25 cellular contexts compared by ENCODE assay signal in the genomic region with DNA sequence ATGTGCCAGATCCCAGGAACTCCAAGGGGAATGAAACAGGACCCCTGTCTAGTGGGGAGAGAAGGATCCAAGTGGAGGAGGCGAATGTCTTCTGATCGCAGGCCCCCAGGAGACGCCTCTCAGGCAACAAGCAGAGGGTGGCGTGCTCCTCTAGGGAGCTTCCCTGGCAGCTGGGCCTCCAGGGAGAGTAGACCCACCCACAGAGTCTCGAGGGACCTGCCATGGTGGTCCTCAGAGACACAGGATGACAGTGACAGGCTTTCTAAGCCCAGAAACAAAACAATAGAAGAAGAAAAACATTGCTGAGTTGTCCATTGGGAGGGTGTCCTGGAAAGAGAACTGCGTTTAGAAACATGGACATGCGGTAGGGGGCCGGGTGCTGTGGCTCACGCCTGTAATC.
"Had no signal": no experiment of that assay in that cellular context is flagged by ENCODE, and none has a peak within 500 bp of the region (broad histone marks: within the 10 kb centered on the region; RNA-seq: fewer than 3 reads in every experiment).

No MANE protein-coding gene starts in this region.

- H3K9me3 ChIP-seq: breast epithelium had no signal

- ATAC-seq: activated T-cell treated with anti-CD3 and anti-CD28 coated beads, Interleukin-2, amount 50 U/mL, for 72 hours; T-helper 17 cell; WTC11 had no signal

- H3K36me3 ChIP-seq: breast epithelium had no signal

- H3K27ac ChIP-seq: breast epithelium had no signal

- H3K4me1 ChIP-seq: breast epithelium had no signal

- H3K27ac Mint-ChIP-seq: activated CD4-positive, alpha-beta memory T cell treated with anti-CD3 and anti-CD28 coated beads, Interleukin-2, amount 10 ng/mL, durations not matched to agents 7 days and 5 days; activated naive CD4-positive, alpha-beta T cell treated with anti-CD3 and anti-CD28 coated beads, Interleukin-2, amount 10 ng/mL, durations not matched to agents 7 days and 5 days; activated naive CD8-positive, alpha-beta T cell treated with anti-CD3 and anti-CD28 coated beads for 36 hours; activated T-cell treated with anti-CD3 and anti-CD28 coated beads, Interleukin-2, amount 50 U/mL, for 72 hours; activated T-helper 2 cell treated with anti-CD3 and anti-CD28 coated beads, Interferon-gamma antibody, Interleukin-2, Interleukin-4, amounts not matched to agents 10 μg/mL and 5 μg/mL and 100 μg/mL, durations not matched to agents 14 hours and 24 hours and 36 hours; T-helper 17 cell; WTC11 had no signal

- H3K4me3 Mint-ChIP-seq: activated CD4-positive, alpha-beta memory T cell treated with anti-CD3 and anti-CD28 coated beads, Interleukin-2, amount 10 ng/mL, durations not matched to agents 7 days and 5 days; activated naive CD4-positive, alpha-beta T cell treated with anti-CD3 and anti-CD28 coated beads, Interleukin-2, amount 10 ng/mL, durations not matched to agents 7 days and 5 days; activated naive CD8-positive, alpha-beta T cell treated with anti-CD3 and anti-CD28 coated beads for 36 hours; activated T-cell treated with anti-CD3 and anti-CD28 coated beads, Interleukin-2, amount 50 U/mL, for 72 hours; T-helper 17 cell; WTC11 had no signal

- H3K27me3 Mint-ChIP-seq: activated CD4-positive, alpha-beta memory T cell treated with anti-CD3 and anti-CD28 coated beads, Interleukin-2, amount 10 ng/mL, durations not matched to agents 7 days and 5 days; activated naive CD4-positive, alpha-beta T cell treated with anti-CD3 and anti-CD28 coated beads, Interleukin-2, amount 10 ng/mL, durations not matched to agents 7 days and 5 days; activated naive CD8-positive, alpha-beta T cell treated with anti-CD3 and anti-CD28 coated beads for 36 hours had no signal

- H3K4me3 ChIP-seq: breast epithelium had no signal

- FAIRE-seq: RCC 7860 had no signal

- H3K36me3 Mint-ChIP-seq: activated naive CD4-positive, alpha-beta T cell treated with anti-CD3 and anti-CD28 coated beads, Interleukin-2, amount 10 ng/mL, durations not matched to agents 7 days and 5 days; activated naive CD8-positive, alpha-beta T cell treated with anti-CD3 and anti-CD28 coated beads for 36 hours had no signal

- H3K27me3 ChIP-seq: breast epithelium had no signal

- H3K4me1 Mint-ChIP-seq: activated CD4-positive, alpha-beta memory T cell treated with anti-CD3 and anti-CD28 coated beads, Interleukin-2, amount 10 ng/mL, durations not matched to agents 7 days and 5 days; activated naive CD4-positive, alpha-beta T cell treated with anti-CD3 and anti-CD28 coated beads, Interleukin-2, amount 10 ng/mL, durations not matched to agents 7 days and 5 days; activated naive CD8-positive, alpha-beta T cell treated with anti-CD3 and anti-CD28 coated beads for 36 hours; T-helper 17 cell had no signal

- DNase-seq: activated CD4-positive, alpha-beta memory T cell treated with anti-CD3 and anti-CD28 coated beads, Interleukin-2, amount 10 ng/mL, durations not matched to agents 7 days and 5 days; activated CD4-positive, alpha-beta T cell treated with anti-CD3 and anti-CD28 coated beads, Interleukin-2, amount 50 U/mL, for 1 hour; activated CD8-positive, alpha-beta memory T cell treated with anti-CD3 and anti-CD28 coated beads, Interleukin-2, amount 50 U/mL, for 4 hours; activated gamma-delta T cell treated with Interleukin-2 at 50 U/mL for 16 hours; activated naive CD4-positive, alpha-beta T cell treated with anti-CD3 and anti-CD28 coated beads, Interleukin-2, amount 10 ng/mL, durations not matched to agents 7 days and 5 days; activated naive CD8-positive, alpha-beta T cell treated with anti-CD3 and anti-CD28 coated beads for 36 hours; activated T-cell treated with anti-CD3 and anti-CD28 coated beads, Interleukin-2, amount 50 U/mL, for 72 hours; anterior cingulate cortex; central memory CD4-positive, alpha-beta T cell; KG1; NCI-H1092; NCI-H1417; NCI-H1930; NCI-H2107; NCI-H2171 treated with DMSO at 0.1 percent for 48 hours; NCI-H226; NCI-H510A; NCI-H526 treated with DMSO at 0.1 percent for 48 hours; SHP77; T-helper 17 cell; T-helper 9 cell had no signal
